In the genomic region with DNA sequence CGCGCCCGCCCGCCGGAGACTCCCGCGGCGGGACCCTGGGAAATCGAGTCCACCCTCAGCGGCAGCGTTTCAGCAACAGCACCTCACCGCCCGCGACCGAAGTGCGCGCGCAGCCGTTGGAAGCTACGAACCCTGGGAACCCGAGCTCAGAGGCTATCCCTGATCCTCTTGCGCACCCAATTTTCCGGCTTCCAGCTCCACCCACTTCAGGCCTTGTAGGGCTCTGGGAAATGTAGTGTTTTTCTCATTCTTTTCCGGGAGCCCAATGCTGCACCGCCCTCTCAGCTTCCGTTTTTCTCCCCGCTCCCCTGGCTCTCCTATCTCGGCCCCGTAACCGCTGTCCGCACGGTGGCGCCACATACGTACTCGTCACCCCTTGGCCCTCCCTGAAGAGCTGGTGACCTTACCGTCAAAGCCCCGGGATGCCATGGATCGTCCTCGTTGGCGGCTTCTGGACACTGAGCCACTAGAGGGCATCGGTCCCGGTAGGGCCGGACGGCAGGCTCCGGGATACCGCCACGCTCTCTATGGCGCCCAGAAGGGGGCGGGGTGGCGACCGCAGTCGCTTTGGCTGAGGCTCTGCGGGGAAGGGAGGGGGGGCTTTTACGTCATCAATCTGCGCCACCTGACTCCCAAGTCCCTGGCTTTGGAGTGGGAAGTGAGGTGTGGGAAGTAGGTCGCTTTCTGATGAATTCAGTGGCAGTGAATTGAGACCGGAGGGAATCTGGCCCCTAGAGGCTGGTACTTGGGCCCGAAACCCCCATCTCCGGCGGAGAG, we compare ENCODE assay signal across 8 cellular contexts. TPM values are rescaled to one million over a fixed set of nuclear protein-coding genes. Genes with fewer than 3 reads are reported as not detected.
A peak's percentile ranks its signal among the peaks of the same experiment; 100 is the strongest.
DNase-seq lines count a peak whose midpoint lies in the region; ATAC-seq and TF ChIP-seq lines count a peak whose summit lies in the region.

Gene ODR4 (plus strand): TSS at position 687 of the 777 bp plus-strand sequence. CDS start 3,948 bp downstream, outside the sequence.
Gene TPR (minus strand): TSS at position 102 of the 777 bp plus-strand sequence. CDS start 225 bp downstream, outside the sequence.

- H3K27ac Mint-ChIP-seq in activated naive CD8-positive, alpha-beta T cell, result peak within 1 kb of the TSS; percentile 95

- H3K36me3 Mint-ChIP-seq in activated naive CD8-positive, alpha-beta T cell, result peaks cover 5% of the 10 kb centered on the region

- DNase-seq in GM10248 (ENCODE audit: extremely low spot score) (peak; percentile 91), NCI-H1092 (lab: John Stamatoyannopoulos, UW) (peak; percentile 100), SKM-1 (lab: John Stamatoyannopoulos, UW; ENCODE audit: unreplicated experiment) (peak; percentile 100), glomerular visceral epithelial cell (ENCODE audit: extremely low spot score) (peak; percentile 99), osteoblast (ENCODE audit: insufficient read length, low spot score, missing footprints) (peak; percentile 95)

- peak within 1 kb of the TSS; percentile 89 for H3K4me3 ChIP-seq in osteoblast (ENCODE audit: insufficient read depth, low read length)
- peak within 1 kb of the TSS; percentile 59 for H3K4me3 ChIP-seq in thymus (ENCODE audit: low read length)

- H3K27me3 ChIP-seq in osteoblast (ENCODE audit: insufficient read depth, low read length), result no peaks in the 10 kb centered on the region
- no peaks in the 10 kb centered on the region for H3K27me3 ChIP-seq in thymus (ENCODE audit: control insufficient read depth, insufficient read depth)

- H3K4me1 ChIP-seq in osteoblast (ENCODE audit: insufficient read depth, low read length) (peaks cover 17% of the 10 kb centered on the region), thymus (ENCODE audit: control insufficient read depth, insufficient read depth, low read length) (peaks cover 4% of the 10 kb centered on the region)

- no peaks in the 10 kb centered on the region for H3K27me3 Mint-ChIP-seq in activated naive CD8-positive, alpha-beta T cell

- WGBS in thymus, result under 1% methylated on average over 60 of the region's 60 CpGs

- H3K4me2 ChIP-seq in osteoblast (ENCODE audit: insufficient read depth, low read length), result peak within 1 kb of the TSS; percentile 83

- POLR2A ChIA-PET in GM10248 (lab: Yijun Ruan, JAX), result interaction anchor here (0.6 to 0.7 kb wide), 2 partner anchors 20 to 27 kb away, joined by 3 read pairs; no protein-coding TSS in a partner anchor

- TF ChIP-seq CTCF in GM10248 (IDR thresholded peaks at IDR 0.05; ENCODE audit: control extremely low read depth, extremely low read depth, low read depth, missing control alignments) (peak; percentile 84), osteoblast (IDR thresholded peaks at IDR 0.05; ENCODE audit: extremely low read depth, low read depth, low read length) (peak; percentile 97)

- H3K36me3 ChIP-seq in osteoblast (ENCODE audit: insufficient read depth, low read length) (peaks cover 29% of the 10 kb centered on the region), thymus (ENCODE audit: control insufficient read depth, insufficient read depth) (no peaks in the 10 kb centered on the region)

- no peaks in the 10 kb centered on the region for H3K9me3 Mint-ChIP-seq in activated naive CD8-positive, alpha-beta T cell (ENCODE audit: low read depth)

- no peaks in the 10 kb centered on the region for H3K9me3 ChIP-seq in osteoblast (ENCODE audit: low read depth, low read length)
- no peaks in the 10 kb centered on the region for H3K9me3 ChIP-seq in thymus (ENCODE audit: control insufficient read depth)

- H2AFZ ChIP-seq in osteoblast (ENCODE audit: low read length), result peak within 1 kb of the TSS; percentile 91

- ATAC-seq in HG02588 (IDR thresholded peaks at IDR 0.05; ENCODE audit: unreplicated experiment), result peak; percentile 83

- peak within 1 kb of the TSS; percentile 96 for H3K4me3 Mint-ChIP-seq in activated naive CD8-positive, alpha-beta T cell

- H3K4me1 Mint-ChIP-seq in activated naive CD8-positive, alpha-beta T cell (ENCODE audit: low read depth), result peaks cover 47% of the 10 kb centered on the region

- H3K79me2 ChIP-seq in osteoblast (ENCODE audit: insufficient read depth, low read length), result peaks cover 76% of the 10 kb centered on the region

- CTCF ChIA-PET in GM10248 (lab: Yijun Ruan, JAX), result interaction anchor here (0.6 to 1.7 kb wide), 45 partner anchors 9 to 614 kb away, joined by 3 to 40 read pairs (median 5); partner anchors contain the start of gene PTGS2

- H4K20me1 ChIP-seq in osteoblast (ENCODE audit: insufficient read depth, low read length), result peaks cover 6% of the 10 kb centered on the region

- H3K27ac ChIP-seq in osteoblast (ENCODE audit: low read depth, low read length) (peak within 1 kb of the TSS; percentile 99), thymus (ENCODE audit: low read depth) (peak within 1 kb of the TSS; percentile 92)

RNA-seq across cellular contexts. Expression of gene ODR4, which starts in this region (rescaled TPM):
- total RNA-seq in osteoblast, result 13.8 and 24.2 TPM in 2 replicates
- polyA plus RNA-seq in thymus, result 15.2 TPM

RNA-seq across cellular contexts. Expression of gene TPR, which starts in this region (rescaled TPM):
- total RNA-seq in osteoblast, result 63.9 and 68.8 TPM in 2 replicates
- polyA plus RNA-seq in thymus, result 38.4 TPM

Comparison
In these comparisons a context has a peak if more than half of its experiments do, and no peak if none do; other contexts are left out.
1. Peak in every context shown above with its lines: DNase-seq, ATAC-seq, H3K4me3 ChIP-seq and H3K27ac ChIP-seq.